Comparison of ENCODE assay signal across 31 cellular contexts in genomic region chr3:178277605-178278004, GRCh38.
A peak's percentile ranks its signal among the peaks of the same experiment; 100 is the strongest.
DNase-seq lines count a peak whose midpoint lies in the region; ATAC-seq and TF ChIP-seq lines count a peak whose summit lies in the region.
"Had no signal": no experiment of that assay in that cellular context is flagged by ENCODE, and none has a peak within 500 bp of the region (broad histone marks: within the 10 kb centered on the region; RNA-seq: fewer than 3 reads in every experiment).

No MANE protein-coding gene starts in this region.

- H3K9me3 Mint-ChIP-seq in nephron = peaks cover 33% of the 10 kb centered on the region

- H3K4me3 Mint-ChIP-seq in nephron = no peak overlapping the region
- H3K4me3 Mint-ChIP-seq: activated naive CD8-positive, alpha-beta T cell treated with anti-CD3 and anti-CD28 coated beads for 36 hours; effector memory CD8-positive, alpha-beta T cell; naive thymus-derived CD8-positive, alpha-beta T cell had no signal

- H3K36me3 ChIP-seq in esophagus squamous epithelium = no peaks in the 10 kb centered on the region
- H3K36me3 ChIP-seq: ascending aorta, gastroesophageal sphincter, SJCRH30, upper lobe of right lung, WERI-Rb-1 had no signal

- H3K27ac Mint-ChIP-seq in nephron = peak overlapping the region; percentile 30 to 66 (median 65)
- H3K27ac Mint-ChIP-seq: activated naive CD8-positive, alpha-beta T cell treated with anti-CD3 and anti-CD28 coated beads for 36 hours; activated T-helper 2 cell treated with anti-CD3 and anti-CD28 coated beads, Interferon-gamma antibody, Interleukin-2, Interleukin-4, amounts not matched to agents 10 μg/mL and 5 μg/mL and 100 μg/mL, durations not matched to agents 14 hours and 24 hours and 36 hours; effector memory CD8-positive, alpha-beta T cell; naive thymus-derived CD8-positive, alpha-beta T cell had no signal

- H3K27me3 Mint-ChIP-seq in nephron (ENCODE audit: low read depth) = no peaks in the 10 kb centered on the region
- H3K27me3 Mint-ChIP-seq: activated naive CD8-positive, alpha-beta T cell treated with anti-CD3 and anti-CD28 coated beads for 36 hours had no signal

- no peaks in the 10 kb centered on the region for H3K27me3 ChIP-seq in esophagus squamous epithelium
- H3K27me3 ChIP-seq: ascending aorta, BLaER1, gastroesophageal sphincter, SJCRH30, upper lobe of right lung had no signal

- intact Hi-C loops in esophagus squamous epithelium (cut with DNase I) = no loop called here

- TF ChIP-seq CTCF in fibroblast of villous mesenchyme (IDR thresholded peaks at IDR 0.05; ENCODE audit: insufficient read depth, low read depth, low read length) (no peak), nephron (IDR thresholded peaks at IDR 0.05; ENCODE audit: unreplicated experiment in 3 of 3) (no peak), esophagus squamous epithelium (IDR thresholded peaks at IDR 0.05) (no peak)

- no peak overlapping the region for H3K27ac ChIP-seq in esophagus squamous epithelium
- H3K27ac ChIP-seq: ascending aorta, BLaER1, gastroesophageal sphincter, SJCRH30, upper lobe of right lung, WERI-Rb-1 had no signal

- peaks cover 0 to 18% (median 0%) of the 10 kb centered on the region in 3 donors for H3K9me3 ChIP-seq in esophagus squamous epithelium
- H3K9me3 ChIP-seq: SJCRH30 had no signal

- no peaks in the 10 kb centered on the region for H3K4me1 ChIP-seq in esophagus squamous epithelium
- H3K4me1 ChIP-seq: BLaER1, gastroesophageal sphincter, SJCRH30, upper lobe of right lung had no signal

- WGBS in esophagus squamous epithelium, 2 donors = 85 to 86% methylated on average over 1 to 2 of the region's 2 CpGs

- TF ChIP-seq POLR2A in esophagus squamous epithelium (IDR thresholded peaks at IDR 0.05) = no peak

- no peak overlapping the region for H3K4me3 ChIP-seq in fibroblast of villous mesenchyme (ENCODE audit: low read depth, low read length)
- H3K4me3 ChIP-seq in esophagus squamous epithelium = no peak overlapping the region
- H3K4me3 ChIP-seq: ascending aorta, BLaER1, gastroesophageal sphincter, SJCRH30, smooth muscle cell, upper lobe of right lung had no signal

- DNase-seq in M059J (ENCODE audit: low read depth) (peak; percentile 66), amniotic epithelial cell (ENCODE audit: low read depth) (peak; percentile 87), fibroblast of villous mesenchyme (ENCODE audit: low read depth) (peak; percentile 36), nucleus accumbens (lab: John Stamatoyannopoulos, UW) (no peak), esophagus squamous epithelium (lab: John Stamatoyannopoulos, UW) (no peak), NAMALWA (ENCODE audit: low spot score) (no peak)
- DNase-seq: activated CD4-positive, alpha-beta T cell treated with anti-CD3 and anti-CD28 coated beads for 48 hours; activated naive CD8-positive, alpha-beta T cell treated with anti-CD3 and anti-CD28 coated beads for 36 hours; activated T-cell treated with anti-CD3 and anti-CD28 coated beads for 4 hours; central memory CD4-positive, alpha-beta T cell; cortex of kidney; effector memory CD8-positive, alpha-beta T cell; hypothalamus; naive thymus-derived CD8-positive, alpha-beta T cell; NCI-H1092; NCI-H1694; NCI-H446 treated with DMSO at 0.1 percent for 48 hours; NCI-H774; SJCRH30; stimulated activated naive CD4-positive, alpha-beta T cell treated with Interleukin-2 at 50 U/mL for 16 hours; upper lobe of right lung; WERI-Rb-1 had no signal

- peaks cover 11% of the 10 kb centered on the region for H3K36me3 Mint-ChIP-seq in nephron (ENCODE audit: low read depth)

- ATAC-seq in GM18867 (IDR thresholded peaks at IDR 0.05; ENCODE audit: unreplicated experiment) = no peak
- ATAC-seq: effector memory CD8-positive, alpha-beta T cell; esophagus mucosa; gastroesophageal sphincter; left lobe of liver; naive thymus-derived CD8-positive, alpha-beta T cell; upper lobe of right lung had no signal

- H3K4me1 Mint-ChIP-seq in nephron = peaks cover 10% of the 10 kb centered on the region
- H3K4me1 Mint-ChIP-seq: activated naive CD8-positive, alpha-beta T cell treated with anti-CD3 and anti-CD28 coated beads for 36 hours; naive thymus-derived CD8-positive, alpha-beta T cell had no signal

Comparison
In these comparisons a context has a peak if more than half of its experiments do, and no peak if none do; other contexts are left out.
1. DNase-seq: peak in M059J (single experiment), amniotic epithelial cell (single experiment) and fibroblast of villous mesenchyme (single experiment); none in nucleus accumbens (0 of 56), esophagus squamous epithelium (single experiment) and NAMALWA (single experiment).